23 cellular contexts compared by ENCODE assay signal in the genomic region with DNA sequence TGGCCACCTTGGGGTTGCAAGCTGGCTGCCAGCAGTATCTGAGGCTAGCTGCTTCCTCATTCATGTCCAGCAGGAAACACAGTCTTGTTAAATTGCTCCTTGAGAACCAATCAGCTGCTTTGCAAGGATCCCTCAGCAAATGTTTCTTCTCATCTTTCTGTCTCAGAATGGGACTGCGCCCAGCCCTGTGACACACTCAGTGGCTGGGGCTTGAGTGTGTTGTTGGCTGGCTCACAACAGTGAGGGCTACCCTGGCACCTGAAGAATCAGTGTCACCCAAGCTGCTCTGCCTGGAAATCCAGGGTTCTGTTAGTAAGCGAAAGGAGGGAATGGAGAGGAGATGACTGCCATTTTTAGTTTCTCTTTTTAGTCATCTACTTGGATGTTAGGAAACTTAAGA.
"Had no signal": no experiment of that assay in that cellular context is flagged by ENCODE, and none has a peak within 500 bp of the region (broad histone marks: within the 10 kb centered on the region; RNA-seq: fewer than 3 reads in every experiment).

No MANE protein-coding gene starts in this region.

- DNase-seq: activated B cell treated with CpG ODN at 0.5 μM for 24 hours; activated CD4-positive, alpha-beta T cell treated with anti-CD3 and anti-CD28 coated beads for 36 hours; activated CD8-positive, alpha-beta memory T cell treated with anti-CD3 and anti-CD28 coated beads, Interleukin-2, amount 10 ng/mL, durations not matched to agents 7 days and 5 days; activated CD8-positive, alpha-beta T cell treated with anti-CD3 and anti-CD28 coated beads, Interleukin-2, amount 10 ng/mL, durations not matched to agents 7 days and 5 days; activated effector memory CD4-positive, alpha-beta T cell treated with Interleukin-2 at 50 U/mL for 16 hours; activated naive CD4-positive, alpha-beta T cell treated with Interleukin-2 at 50 U/mL for 16 hours; anterior cingulate cortex; cerebellar nuclear complex; colonic mucosa; effector CD8-positive, alpha-beta T cell; esophagus squamous epithelium; gastrocnemius medialis; islet precursor cell; mesenchymal stem cell; ovary; psoas muscle; stimulated activated CD4-positive, alpha-beta T cell treated with anti-CD3 and anti-CD28 coated beads, Interleukin-15, amount 100 ng/mL, for 24 hours; stimulated activated CD4-positive, alpha-beta T cell treated with anti-CD3 and anti-CD28 coated beads, Interleukin-2, amount 100 ng/mL, for 24 hours; stimulated activated naive B cell treated with anti-CD40 and anti-IgM and Interleukin-4, amounts not matched to agents 10 μg/mL and 1 μg/mL and 100 μg/mL, for 72 hours; stomach; T-helper 17 cell; thyroid gland; upper lobe of left lung had no signal

- ATAC-seq: activated CD4-positive, alpha-beta T cell treated with anti-CD3 and anti-CD28 coated beads for 36 hours; activated CD8-positive, alpha-beta memory T cell treated with anti-CD3 and anti-CD28 coated beads, Interleukin-2, amount 10 ng/mL, durations not matched to agents 7 days and 5 days; activated CD8-positive, alpha-beta T cell treated with anti-CD3 and anti-CD28 coated beads, Interleukin-2, amount 10 ng/mL, durations not matched to agents 7 days and 5 days; gastrocnemius medialis; psoas muscle; stimulated activated naive B cell treated with anti-CD40 and anti-IgM and Interleukin-4, amounts not matched to agents 10 μg/mL and 1 μg/mL and 100 μg/mL, for 72 hours; T-helper 17 cell had no signal
